Comparison of ENCODE assay signal across 17 cellular contexts in the genomic region with DNA sequence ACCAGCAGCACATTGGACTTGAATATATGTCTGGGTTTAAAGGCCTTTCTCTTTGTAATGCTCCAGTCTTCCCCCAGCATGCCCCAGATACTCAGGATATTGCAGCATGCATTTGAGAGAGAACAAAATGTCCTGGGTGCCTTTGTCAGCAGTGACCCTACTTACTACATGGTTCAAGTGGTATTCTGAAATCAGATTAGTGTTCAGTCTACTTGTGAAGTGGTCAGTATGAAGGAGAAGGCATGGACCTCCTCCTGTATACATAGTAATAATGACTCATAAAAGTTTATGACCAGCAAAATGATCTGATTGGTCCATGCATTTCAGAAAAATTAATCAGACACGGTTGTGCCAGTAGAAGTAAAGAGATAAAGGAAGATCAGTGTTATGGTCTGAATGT. TPM values are rescaled to one million over a fixed set of nuclear protein-coding genes. Genes with fewer than 3 reads are reported as not detected.
DNase-seq lines count a peak whose midpoint lies in the region; ATAC-seq, FAIRE-seq and TF ChIP-seq lines count a peak whose summit lies in the region.
"Had no signal": no experiment of that assay in that cellular context is flagged by ENCODE, and none has a peak within 500 bp of the region (broad histone marks: within the 10 kb centered on the region; RNA-seq: fewer than 3 reads in every experiment).

No MANE protein-coding gene starts in this region.

- peaks cover 0 to 41% (median 0%) of the 10 kb centered on the region in 3 donors for H3K4me1 ChIP-seq in gastroesophageal sphincter
- H3K4me1 ChIP-seq in small intestine (ENCODE audit: control insufficient read depth in 2 of 2, insufficient read depth in 1 of 2, low read depth in 1 of 2, low read length in 1 of 2) = no peaks in the 10 kb centered on the region

- FAIRE-seq in small intestine (lab: Jason Lieb, UNC) = no peak

- WGBS in gastroesophageal sphincter (ENCODE audit: low coverage in 1 of 2), 2 donors = 92% methylated on average over 1 of the region's 1 CpG; no CpG with 5 or more reads in 1 of the 2 donors
- 15 to 59% (median 45%) methylated on average over 1 of the region's 1 CpG for WGBS in small intestine, 3 donors

- H3K27ac ChIP-seq in gastroesophageal sphincter (no peak overlapping the region), small intestine (ENCODE audit: low read depth in 1 of 2, low read length in 1 of 2) (no peak overlapping the region)
- H3K27ac ChIP-seq: HL-60 had no signal

- H3K4me3 ChIP-seq in gastroesophageal sphincter (no peak overlapping the region), small intestine (ENCODE audit: low read depth in 1 of 2, low read length in 2 of 2) (no peak overlapping the region)

- DNase-seq in HCEC 1CT (peak; percentile 92), amniotic epithelial cell (ENCODE audit: low read depth) (peak; percentile 98), small intestine (peak; percentile 16), epidermal melanocyte (ENCODE audit: insufficient read length, low spot score) (no peak)
- no peak for DNase-seq in activated CD4-positive, alpha-beta T cell treated with anti-CD3 and anti-CD28 coated beads, Interleukin-2, amount 50 U/mL, for 1 hour
- DNase-seq: activated T-cell treated with anti-CD3 and anti-CD28 coated beads, Interleukin-2, amount 50 U/mL, for 48 hours; GF-D8; H7; MM.1S; stimulated activated CD4-positive, alpha-beta T cell treated with anti-CD3 and anti-CD28 coated beads, Interleukin-4, amount 100 ng/mL, for 4 hours; stimulated activated naive B cell treated with anti-CD40 and anti-IgM and Interleukin-4, amounts not matched to agents 10 μg/mL and 1 μg/mL and 100 μg/mL, for 72 hours; SW 1271 had no signal

- H3K27me3 ChIP-seq in gastroesophageal sphincter = no peaks in the 10 kb centered on the region
- H3K27me3 ChIP-seq in small intestine (ENCODE audit: control insufficient read depth in 2 of 2, insufficient read depth in 2 of 2, low read length in 2 of 2) = no peaks in the 10 kb centered on the region

- no peak for TF ChIP-seq EP300 in gastroesophageal sphincter (IDR thresholded peaks at IDR 0.05)

- TF ChIP-seq CTCF in gastroesophageal sphincter (IDR thresholded peaks at IDR 0.05) = no peak

- H3K9me3 ChIP-seq in gastroesophageal sphincter (no peaks in the 10 kb centered on the region), small intestine (ENCODE audit: control insufficient read depth, low read depth) (no peaks in the 10 kb centered on the region)

- ATAC-seq in gastroesophageal sphincter (peak; percentile 28), HG02870 (IDR thresholded peaks at IDR 0.05; ENCODE audit: unreplicated experiment) (no peak), HG03520 (IDR thresholded peaks at IDR 0.05; ENCODE audit: unreplicated experiment) (no peak)
- ATAC-seq: stimulated activated naive B cell treated with anti-CD40 and anti-IgM and Interleukin-4, amounts not matched to agents 10 μg/mL and 1 μg/mL and 100 μg/mL, for 72 hours had no signal

- H3K36me3 ChIP-seq in gastroesophageal sphincter (peaks cover 0 to 32% of the 10 kb centered on the region in 2 donors), small intestine (ENCODE audit: control insufficient read depth in 2 of 2, insufficient read depth in 2 of 2, low read length in 2 of 2) (no peaks in the 10 kb centered on the region)

- TF ChIP-seq POLR2A in gastroesophageal sphincter (IDR thresholded peaks at IDR 0.05) = no peak

RNA-seq across cellular contexts. Expression of gene GPR21, which starts 25.4 kb away (rescaled TPM):
- total RNA-seq in gastroesophageal sphincter = 1 to 10 TPM in 3 of 4 donors, under 1 TPM in 1; 0.39 to 4.2 (median 3.2) TPM
- under 1 TPM in 1 of 3 donors, not detected in 2; 0.15 TPM for polyA plus RNA-seq in small intestine
- polyA plus RNA-seq: CD14-positive monocyte had no signal

Comparison
In these comparisons a context has a peak if more than half of its experiments do, and no peak if none do; other contexts are left out.
1. DNase-seq: peak in HCEC 1CT (single experiment), amniotic epithelial cell (single experiment) and small intestine (single experiment); none in epidermal melanocyte (single experiment) and activated CD4-positive, alpha-beta T cell treated with anti-CD3 and anti-CD28 coated beads, Interleukin-2, amount 50 U/mL, for 1 hour (single experiment).